9 cellular contexts compared by ENCODE assay signal in the genomic region with DNA sequence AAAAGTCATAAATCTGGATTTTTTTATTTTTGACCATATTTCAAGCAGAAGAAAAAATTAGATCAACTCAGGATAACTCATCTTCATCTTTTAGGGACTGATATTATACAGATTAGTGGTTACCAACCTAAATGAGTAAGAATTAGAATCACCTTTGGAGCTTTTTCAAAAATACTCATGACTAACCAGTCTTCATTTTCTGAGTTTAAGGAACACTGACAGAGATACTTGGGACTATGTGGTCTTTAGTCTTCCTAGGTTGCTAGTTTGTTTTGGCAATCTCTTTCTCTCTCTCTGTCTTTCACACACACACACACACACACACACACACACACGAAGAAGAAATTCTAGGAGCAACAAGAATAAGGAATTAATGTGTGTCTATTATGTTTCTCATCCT. TPM values are rescaled to one million over a fixed set of nuclear protein-coding genes. Genes with fewer than 3 reads are reported as not detected.
DNase-seq lines count a peak whose midpoint lies in the region; ATAC-seq and TF ChIP-seq lines count a peak whose summit lies in the region.
"Had no signal": no experiment of that assay in that cellular context is flagged by ENCODE, and none has a peak within 500 bp of the region (broad histone marks: within the 10 kb centered on the region; RNA-seq: fewer than 3 reads in every experiment).

No MANE protein-coding gene starts in this region.

- H3K9me3 ChIP-seq in smooth muscle cell (replicated peaks; ENCODE audit: low read depth), result no peaks in the 10 kb centered on the region
- H3K9me3 ChIP-seq in neural progenitor cell (ENCODE audit: low read depth), result no peaks in the 10 kb centered on the region

- H3K9me3 Mint-ChIP-seq in HFFc6, result no peaks in the 10 kb centered on the region
- H3K9me3 Mint-ChIP-seq in neural progenitor cell, result no peaks in the 10 kb centered on the region

- H3K4me1 ChIP-seq in foreskin keratinocyte (peaks cover 52% of the 10 kb centered on the region), smooth muscle cell (ENCODE audit: low read depth) (peaks cover 27% of the 10 kb centered on the region), neural progenitor cell (peaks cover 7% of the 10 kb centered on the region)

- H4K20me1 ChIP-seq in smooth muscle cell (ENCODE audit: low read depth), result peaks cover 43% of the 10 kb centered on the region
- H4K20me1 ChIP-seq in neural progenitor cell (ENCODE audit: low read depth), result no peaks in the 10 kb centered on the region

- H3K36me3 Mint-ChIP-seq in HFFc6 (ENCODE audit: low read depth) (peaks cover 19% of the 10 kb centered on the region; the same call in 1 of the 2 replicates), neural progenitor cell (peaks cover 16% of the 10 kb centered on the region)

- peaks cover 10% of the 10 kb centered on the region for H3F3A ChIP-seq in smooth muscle cell (ENCODE audit: low read depth)
- no peaks in the 10 kb centered on the region for H3F3A ChIP-seq in neural progenitor cell (ENCODE audit: low read depth)

- H3K27me3 Mint-ChIP-seq in HFFc6 (ENCODE audit: insufficient read depth) (no peaks in the 10 kb centered on the region; the same call in 1 of the 2 replicates), neural progenitor cell (ENCODE audit: insufficient read depth, low read depth) (no peaks in the 10 kb centered on the region)

- no peaks in the 10 kb centered on the region for H3K27me3 ChIP-seq in foreskin keratinocyte
- no peaks in the 10 kb centered on the region for H3K27me3 ChIP-seq in smooth muscle cell (ENCODE audit: low read depth)
- H3K27me3 ChIP-seq in neural progenitor cell, result no peaks in the 10 kb centered on the region

- H3K4me1 Mint-ChIP-seq in HFFc6 (ENCODE audit: low read depth), result peaks cover 78% of the 10 kb centered on the region
- H3K4me1 Mint-ChIP-seq in neural progenitor cell, result peaks cover 35% of the 10 kb centered on the region

- H3K79me2 ChIP-seq in smooth muscle cell (ENCODE audit: low read depth) (peaks cover 59% of the 10 kb centered on the region), neural progenitor cell (ENCODE audit: low read depth) (no peaks in the 10 kb centered on the region)

- ATAC-seq in foreskin keratinocyte, result no peak

- H3K4me2 ChIP-seq in smooth muscle cell (peak overlapping the region; percentile 43), neural progenitor cell (no peak overlapping the region)

- H2AFZ ChIP-seq in smooth muscle cell (ENCODE audit: low read depth) (no peak overlapping the region), neural progenitor cell (replicated peaks) (no peak overlapping the region)

- H3K27ac Mint-ChIP-seq in HFFc6 (peak overlapping the region; percentile 90), neural progenitor cell (no peak overlapping the region)

- H3K36me3 ChIP-seq in smooth muscle cell (ENCODE audit: low read depth), result no peaks in the 10 kb centered on the region
- no peaks in the 10 kb centered on the region for H3K36me3 ChIP-seq in neural progenitor cell

- WGBS in smooth muscle cell (ENCODE audit: low lambda C conversion rate), result 85% methylated on average over 1 of the region's 1 CpG

- H3K4me3 ChIP-seq in smooth muscle cell (no peak overlapping the region), neural progenitor cell (no peak overlapping the region)

- DNase-seq in HFFc6 (peak; percentile 65), amniotic epithelial cell (ENCODE audit: low read depth) (peak; percentile 46), foreskin keratinocyte (peak in 1 of 2 donors; percentile 41), smooth muscle cell (lab: John Stamatoyannopoulos, UW; ENCODE audit: unreplicated experiment) (no peak), islet precursor cell (no peak), neural progenitor cell (ENCODE audit: low spot score) (no peak), GDM1 (lab: John Stamatoyannopoulos, UW) (no peak)
- DNase-seq in effector CD8-positive, alpha-beta T cell (lab: John Stamatoyannopoulos, UW), result no peak
- DNase-seq: activated gamma-delta T cell treated with Interleukin-2 at 50 U/mL for 16 hours had no signal

- H3K9ac ChIP-seq in smooth muscle cell (ENCODE audit: low read depth), result peak overlapping the region; percentile 42
- H3K9ac ChIP-seq in neural progenitor cell, result no peak overlapping the region

- no peak for TF ChIP-seq CTCF in HFFc6 (IDR thresholded peaks at IDR 0.05)
- no peak for TF ChIP-seq CTCF in foreskin keratinocyte (conservative IDR thresholded peaks at IDR 0.05)
- no peak for TF ChIP-seq CTCF in smooth muscle cell (IDR thresholded peaks at IDR 0.05; ENCODE audit: borderline replicate concordance, insufficient read depth, poor library complexity, severe bottlenecking)
- no peak for TF ChIP-seq CTCF in neural progenitor cell (IDR thresholded peaks at IDR 0.05)

- H3K4me3 Mint-ChIP-seq in HFFc6, result peak overlapping the region; percentile 56
- H3K4me3 Mint-ChIP-seq in neural progenitor cell, result no peak overlapping the region

- H3K27ac ChIP-seq in foreskin keratinocyte (peak overlapping the region; percentile 78), smooth muscle cell (ENCODE audit: low read depth) (peak overlapping the region; percentile 86), neural progenitor cell (no peak overlapping the region)

RNA-seq across cellular contexts. Expression of gene TMOD3, which starts 50.1 kb away (rescaled TPM):
- 10 to 100 TPM; 56.4 to 68.8 (median 59.9) TPM for total RNA-seq in HFFc6 (2021; fragmentation: NEBNext Ultra II Directional; extraction: Animal tissue kit (Norgen Biotek cat#: 25700))
- total RNA-seq in foreskin keratinocyte (119 and 120 TPM in 2 replicates), smooth muscle cell (35.7 and 57.1 TPM in 2 replicates), neural progenitor cell (ENCODE audit: low replicate concordance) (17.6 and 37.4 TPM in 2 replicates)
- polyA plus RNA-seq in foreskin keratinocyte (23.8 and 29.1 TPM in 2 replicates), smooth muscle cell (18.6 and 32.0 TPM in 2 replicates)

Comparison
In these comparisons a context has a peak if more than half of its experiments do, and no peak if none do; other contexts are left out.
1. DNase-seq: peak in HFFc6 (single experiment) and amniotic epithelial cell (single experiment); none in smooth muscle cell (single experiment), islet precursor cell (single experiment), neural progenitor cell (single experiment), effector CD8-positive, alpha-beta T cell (single experiment) and GDM1 (single experiment).